Comparison of ENCODE assay signal across 1 cellular context in genomic region chr17:39224778-39225307, GRCh38.
A peak's percentile ranks its signal among the peaks of the same experiment; 100 is the strongest.
TF ChIP-seq lines count a peak whose summit lies in the region.

No MANE protein-coding gene starts in this region.

TF ChIP-seq in GM12878, 131 proteins besides CTCF, POLR2A, EP300 and RAD21:
- peak; percentile 75 for TF ChIP-seq HDAC6 (IDR thresholded peaks at IDR 0.05; ENCODE audit: unreplicated experiment)
- no peak for TF ChIP-seq MXI1 (IDR thresholded peaks at IDR 0.05; ENCODE audit: low read depth, low read length)
